In genomic region chr12:72084061-72084460, GRCh38 we compare ENCODE assay signal across 19 cellular contexts.
"Had no signal": no experiment of that assay in that cellular context is flagged by ENCODE, and none has a peak within 500 bp of the region (broad histone marks: within the 10 kb centered on the region; RNA-seq: fewer than 3 reads in every experiment).

No MANE protein-coding gene starts in this region.

- H3K4me3 Mint-ChIP-seq: memory B cell; naive thymus-derived CD4-positive, alpha-beta T cell had no signal

- ATAC-seq: foreskin keratinocyte; gastroesophageal sphincter; heart left ventricle; left cardiac atrium; left lung; left ventricle myocardium superior; naive thymus-derived CD4-positive, alpha-beta T cell had no signal

- H3K4me1 ChIP-seq: esophagus muscularis mucosa, foreskin keratinocyte, gastroesophageal sphincter, heart left ventricle, left lung had no signal

- DNase-seq: dermis blood vessel endothelial cell; dorsolateral prefrontal cortex; effector CD4-positive, alpha-beta T cell; effector memory CD4-positive, alpha-beta T cell; foreskin keratinocyte; heart left ventricle; left cardiac atrium; left lung; left ventricle myocardium superior; mammary epithelial cell; mesendoderm; midbrain; naive thymus-derived CD4-positive, alpha-beta T cell had no signal

- H3K4me3 ChIP-seq: coronary artery, dorsolateral prefrontal cortex, esophagus muscularis mucosa, gastroesophageal sphincter, heart left ventricle, hepatocyte, left lung, lung had no signal

- H2AFZ ChIP-seq: hepatocyte had no signal

- H3K79me2 ChIP-seq: hepatocyte had no signal

- H3K27me3 ChIP-seq: dorsolateral prefrontal cortex, esophagus muscularis mucosa, foreskin keratinocyte, gastroesophageal sphincter, heart left ventricle, hepatocyte, left lung had no signal

- H3K9me3 ChIP-seq: esophagus muscularis mucosa, gastroesophageal sphincter, heart left ventricle, left lung had no signal

- H3K4me2 ChIP-seq: hepatocyte had no signal

- H3K4me1 Mint-ChIP-seq: memory B cell; naive thymus-derived CD4-positive, alpha-beta T cell had no signal

- H3K27ac ChIP-seq: coronary artery, esophagus muscularis mucosa, foreskin keratinocyte, gastroesophageal sphincter, heart left ventricle, hepatocyte, left lung had no signal

- H3K36me3 ChIP-seq: esophagus muscularis mucosa, gastroesophageal sphincter, heart left ventricle, left lung had no signal

- H3K27ac Mint-ChIP-seq: memory B cell; naive thymus-derived CD4-positive, alpha-beta T cell had no signal

- H3K36me3 Mint-ChIP-seq: memory B cell; naive thymus-derived CD4-positive, alpha-beta T cell had no signal
